In the genomic region with DNA sequence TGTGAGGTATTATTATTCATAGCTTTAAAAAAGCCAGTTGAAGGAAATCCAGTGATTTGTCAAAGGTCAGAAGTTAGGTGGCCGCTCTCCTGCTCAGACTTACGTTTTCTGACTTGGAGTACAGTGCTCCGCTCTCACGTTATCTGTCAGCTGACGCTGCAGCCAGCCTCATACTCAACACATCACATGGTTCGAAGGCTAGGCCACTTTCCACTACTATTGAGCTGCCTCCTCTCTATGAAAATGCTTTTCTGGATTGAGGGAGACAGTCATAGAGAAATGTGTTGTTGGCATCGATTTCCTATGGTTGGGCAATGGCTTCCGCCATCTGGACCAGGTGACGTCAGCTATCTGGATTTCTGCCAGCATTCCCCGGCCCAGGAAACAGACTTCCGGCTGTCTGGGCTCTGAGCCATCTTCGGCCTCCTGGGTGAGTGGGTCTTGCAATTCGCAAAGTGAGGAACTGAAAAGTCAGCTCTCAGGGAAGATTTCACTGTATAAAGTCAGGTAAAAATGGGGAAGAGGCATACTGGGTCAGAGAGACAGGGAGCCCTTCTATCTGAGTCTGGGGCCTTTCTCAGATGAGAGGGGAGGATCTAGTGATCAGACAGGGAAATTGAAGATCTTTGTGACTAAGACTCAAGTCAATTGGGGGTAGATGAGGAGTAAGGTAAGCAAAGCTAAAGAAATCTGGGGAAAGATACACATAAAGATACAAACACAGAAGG, we compare ENCODE assay signal across 8 cellular contexts. TPM values are rescaled to one million over a fixed set of nuclear protein-coding genes. Genes with fewer than 3 reads are reported as not detected.
DNase-seq lines count a peak whose midpoint lies in the region; ATAC-seq and TF ChIP-seq lines count a peak whose summit lies in the region.

No MANE protein-coding gene starts in this region.

- H3K4me3 ChIP-seq in ascending aorta (peak overlapping the region in 1 of 2 donors; percentile 2), right atrium auricular region (no peak overlapping the region), rectal smooth muscle tissue (ENCODE audit: low read length) (peak overlapping the region; percentile 0)

- H3K27ac ChIP-seq in ascending aorta (peak overlapping the region; percentile 90 to 94), right atrium auricular region (peak overlapping the region; percentile 91 to 98), rectal smooth muscle tissue (ENCODE audit: low read depth, low read length) (peak overlapping the region; percentile 92)

- peaks cover 13 to 45% of the 10 kb centered on the region in 2 donors for H3K4me1 ChIP-seq in ascending aorta
- peaks cover 0 to 50% of the 10 kb centered on the region in 2 donors for H3K4me1 ChIP-seq in right atrium auricular region
- peaks cover 35% of the 10 kb centered on the region for H3K4me1 ChIP-seq in rectal smooth muscle tissue (ENCODE audit: control insufficient read depth, insufficient read depth, low read length)

- H3K27me3 ChIP-seq in ascending aorta = no peaks in the 10 kb centered on the region
- H3K27me3 ChIP-seq in right atrium auricular region = no peaks in the 10 kb centered on the region
- no peaks in the 10 kb centered on the region for H3K27me3 ChIP-seq in rectal smooth muscle tissue (ENCODE audit: control insufficient read depth, insufficient read depth, low read length)

- TF ChIP-seq RAD21 in Ishikawa (IDR thresholded peaks at IDR 0.05; ENCODE audit: low read depth) = no peak; the same call in 1 of the 2 replicates

- H3K9ac ChIP-seq in rectal smooth muscle tissue (ENCODE audit: low read length) = peak overlapping the region; percentile 0

- TF ChIP-seq EP300 in Ishikawa (IDR thresholded peaks at IDR 0.05; ENCODE audit: borderline replicate concordance) = peak; percentile 98

- TF ChIP-seq CTCF in ascending aorta (IDR thresholded peaks at IDR 0.05) = no peak
- TF ChIP-seq CTCF in right atrium auricular region (IDR thresholded peaks at IDR 0.05) = no peak

- no peaks in the 10 kb centered on the region for H3K9me3 ChIP-seq in ascending aorta
- H3K9me3 ChIP-seq in right atrium auricular region = no peaks in the 10 kb centered on the region

- H3K36me3 ChIP-seq in ascending aorta (no peaks in the 10 kb centered on the region), right atrium auricular region (no peaks in the 10 kb centered on the region), rectal smooth muscle tissue (ENCODE audit: control insufficient read depth, insufficient read depth, low read length) (no peaks in the 10 kb centered on the region)

- no peak for ATAC-seq in HG02938 (IDR thresholded peaks at IDR 0.05; ENCODE audit: unreplicated experiment)

- peak; percentile 90 for DNase-seq in COR-L47 (lab: John Stamatoyannopoulos, UW)
- DNase-seq in OCI-M1 (lab: John Stamatoyannopoulos, UW) = peak; percentile 89
- peak; percentile 83 to 98 for DNase-seq in ascending aorta (ENCODE audit: low spot score in 2 of 2)
- DNase-seq in right atrium auricular region (ENCODE audit: low spot score) = peak; percentile 98
- no peak for DNase-seq in activated CD8-positive, alpha-beta memory T cell treated with anti-CD3 and anti-CD28 coated beads for 24 hours

- intact Hi-C loops in ascending aorta (cut with DNase I) = loop anchor here (1.0 to 5.0 kb wide), 3 partner anchors 30 to 45 kb away; partner anchors contain the start of gene FLOT1

TF ChIP-seq in Ishikawa, 13 proteins besides CTCF, POLR2A, EP300 and RAD21:
- TF ChIP-seq YY1 (IDR thresholded peaks at IDR 0.05; ENCODE audit: low read depth) (peak; percentile 83), TCF12 (IDR thresholded peaks at IDR 0.05; ENCODE audit: low read depth) (peak; percentile 99), CEBPB (IDR thresholded peaks at IDR 0.05) (peak; percentile 99), EGR1 (IDR thresholded peaks at IDR 0.05) (peak; percentile 13; the same call in 1 of the 2 replicates), REST (IDR thresholded peaks at IDR 0.05; ENCODE audit: low read depth) (no peak), TEAD4 (IDR thresholded peaks at IDR 0.05) (peak; percentile 95), ZBTB7A (IDR thresholded peaks at IDR 0.05; ENCODE audit: low read depth) (no peak), NFIC (IDR thresholded peaks at IDR 0.05) (peak; percentile 100), MAX (IDR thresholded peaks at IDR 0.05) (peak; percentile 86), FOXM1 (IDR thresholded peaks at IDR 0.05; ENCODE audit: borderline replicate concordance, low read depth) (peak; percentile 93), CREB1 (IDR thresholded peaks at IDR 0.05; ENCODE audit: low read depth) (0 out of 2 replicates have a peak, but pooled peaks have one; percentile 47), TAF1 (IDR thresholded peaks at IDR 0.05; ENCODE audit: low read depth) (0 out of 2 replicates have a peak, but pooled peaks have one; percentile 21)
- TF ChIP-seq, protein P1, sequence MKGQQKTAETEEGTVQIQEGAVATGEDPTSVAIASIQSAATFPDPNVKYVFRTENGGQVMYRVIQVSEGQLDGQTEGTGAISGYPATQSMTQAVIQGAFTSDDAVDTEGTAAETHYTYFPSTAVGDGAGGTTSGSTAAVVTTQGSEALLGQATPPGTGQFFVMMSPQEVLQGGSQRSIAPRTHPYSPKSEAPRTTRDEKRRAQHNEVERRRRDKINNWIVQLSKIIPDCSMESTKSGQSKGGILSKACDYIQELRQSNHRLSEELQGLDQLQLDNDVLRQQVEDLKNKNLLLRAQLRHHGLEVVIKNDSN (IDR thresholded peaks at IDR 0.05) = peak; percentile 85

RNA-seq across cellular contexts. Expression of gene IER3, which starts 37.5 kb away (rescaled TPM):
- total RNA-seq in ascending aorta (51.9 TPM), right atrium auricular region (100 to 1,000 TPM in 1 of 2 donors, 10 to 100 TPM in 1; 43.6 to 144 TPM)

RNA-seq across cellular contexts. Expression of gene FLOT1, which starts 39.4 kb away (rescaled TPM):
- 123 TPM for total RNA-seq in ascending aorta
- total RNA-seq in right atrium auricular region = 100 to 1,000 TPM; 157 to 167 TPM
